In the genomic region with DNA sequence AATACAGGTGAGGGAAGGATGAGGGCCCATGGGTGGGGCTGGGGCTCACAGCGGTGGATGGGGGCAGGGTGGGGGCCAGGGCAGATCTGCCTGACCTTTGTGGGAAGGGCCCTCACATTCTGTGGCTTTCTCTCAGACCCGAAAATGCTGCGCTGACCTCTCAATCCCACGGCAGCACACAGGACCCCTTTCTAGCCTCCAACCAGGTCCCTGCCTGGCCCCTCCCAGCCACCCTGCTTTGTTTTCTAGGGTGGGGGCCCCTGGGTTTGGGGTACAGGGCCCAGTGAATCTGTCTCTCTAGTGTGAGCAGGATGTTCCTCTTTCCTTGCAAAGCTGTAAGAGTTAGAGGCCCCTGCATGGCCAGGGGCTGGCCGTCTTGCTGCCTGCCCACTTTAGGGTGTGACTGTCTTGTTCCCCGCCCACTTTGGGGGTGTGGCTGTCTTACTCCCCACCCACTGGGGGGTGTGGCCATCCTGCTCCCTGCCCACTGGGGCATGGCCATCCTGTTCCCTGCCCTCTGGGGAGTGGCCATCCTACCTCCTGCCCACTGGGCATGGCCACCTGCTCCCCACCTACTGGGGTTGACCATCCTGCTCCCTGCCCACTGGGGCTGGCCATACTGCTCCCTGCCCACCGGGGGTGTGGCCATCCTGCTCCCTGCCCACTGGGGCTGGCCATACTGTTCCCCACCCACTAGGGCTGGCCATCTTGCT, we compare ENCODE assay signal across 9 cellular contexts. TPM values are rescaled to one million over a fixed set of nuclear protein-coding genes. Genes with fewer than 3 reads are reported as not detected.
DNase-seq lines count a peak whose midpoint lies in the region; ATAC-seq and TF ChIP-seq lines count a peak whose summit lies in the region.
"Had no signal": no experiment of that assay in that cellular context is flagged by ENCODE, and none has a peak within 500 bp of the region (broad histone marks: within the 10 kb centered on the region; RNA-seq: fewer than 3 reads in every experiment).

No MANE protein-coding gene starts in this region.

- no peak for TF ChIP-seq CTCF in NB4 (IDR thresholded peaks at IDR 0.05; ENCODE audit: low read depth, low read length)

- no peak overlapping the region for H3K4me3 Mint-ChIP-seq in activated T-cell treated with anti-CD3 and anti-CD28 coated beads, Interleukin-2, amount 50 U/mL, for 24 hours
- H3K4me3 Mint-ChIP-seq in naive B cell: peak overlapping the region in 1 of 8 donors; percentile 29

- no peak overlapping the region for H3K4me3 ChIP-seq in NB4 (ENCODE audit: low read depth, low read length)

- peaks cover 43% of the 10 kb centered on the region for H3K4me1 Mint-ChIP-seq in activated T-cell treated with anti-CD3 and anti-CD28 coated beads, Interleukin-2, amount 50 U/mL, for 24 hours (ENCODE audit: low read depth)
- H3K4me1 Mint-ChIP-seq in naive B cell: peaks cover 43 to 64% (median 64%) of the 10 kb centered on the region in 3 donors

- H3K27me3 Mint-ChIP-seq in activated T-cell treated with anti-CD3 and anti-CD28 coated beads, Interleukin-2, amount 50 U/mL, for 24 hours: no peaks in the 10 kb centered on the region
- no peaks in the 10 kb centered on the region for H3K27me3 Mint-ChIP-seq in naive B cell
- H3K27me3 Mint-ChIP-seq: activated naive CD8-positive, alpha-beta T cell had no signal

- DNase-seq in DMS 273 treated with DMSO at 0.1 percent for 48 hours (lab: John Stamatoyannopoulos, UW): peak; percentile 2
- DNase-seq in NB4 (ENCODE audit: low read depth): peak; percentile 84
- peak; percentile 65 for DNase-seq in activated T-cell treated with anti-CD3 and anti-CD28 coated beads, Interleukin-2, amount 50 U/mL, for 24 hours
- DNase-seq in naive B cell: no peak
- DNase-seq in NCI-H1417 treated with DMSO at 0.1 percent for 48 hours (lab: John Stamatoyannopoulos, UW): no peak
- no peak for DNase-seq in kidney glomerular epithelial cell (lab: John Stamatoyannopoulos, UW)

- no peaks in the 10 kb centered on the region for H3K9me3 Mint-ChIP-seq in activated T-cell treated with anti-CD3 and anti-CD28 coated beads, Interleukin-2, amount 50 U/mL, for 24 hours
- H3K9me3 Mint-ChIP-seq in naive B cell: no peaks in the 10 kb centered on the region

- TF ChIP-seq POLR2A in NB4 (IDR thresholded peaks at IDR 0.05; ENCODE audit: extremely low read depth, insufficient read length): no peak

- no peak overlapping the region for H3K27ac Mint-ChIP-seq in activated T-cell treated with anti-CD3 and anti-CD28 coated beads, Interleukin-2, amount 50 U/mL, for 24 hours
- H3K27ac Mint-ChIP-seq in naive B cell: peak overlapping the region in 2 of 6 donors; percentile 51 to 57

- H3K36me3 Mint-ChIP-seq in activated T-cell treated with anti-CD3 and anti-CD28 coated beads, Interleukin-2, amount 50 U/mL, for 24 hours (ENCODE audit: low read depth): peaks cover 43% of the 10 kb centered on the region
- peaks cover 9 to 26% of the 10 kb centered on the region in 2 donors for H3K36me3 Mint-ChIP-seq in naive B cell

- ATAC-seq in naive B cell (ENCODE audit: low read depth in 2 of 2) (peak; percentile 8 to 26), HG03135 (IDR thresholded peaks at IDR 0.05; ENCODE audit: unreplicated experiment) (no peak), HG02852 (IDR thresholded peaks at IDR 0.05; ENCODE audit: unreplicated experiment) (no peak)

RNA-seq across cellular contexts. Expression of gene PARVG, which starts 11.5 kb away (rescaled TPM):
- 100 to 1,000 TPM; 106 to 151 (median 143) TPM for polyA plus RNA-seq in naive B cell (ENCODE audit: low read depth in 6 of 6)

Comparison
In these comparisons a context has a peak if more than half of its experiments do, and no peak if none do; other contexts are left out.
1. DNase-seq: peak in DMS 273 treated with DMSO at 0.1 percent for 48 hours (single experiment), NB4 (single experiment) and activated T-cell treated with anti-CD3 and anti-CD28 coated beads, Interleukin-2, amount 50 U/mL, for 24 hours (single experiment); none in naive B cell (single experiment), NCI-H1417 treated with DMSO at 0.1 percent for 48 hours (single experiment) and kidney glomerular epithelial cell (single experiment).
2. ATAC-seq: peak in naive B cell (2 of 2); none in HG03135 (single experiment) and HG02852 (single experiment).